ENCODE assay signal across 18 cellular contexts in genomic region chr5:19285286-19285685, GRCh38.
DNase-seq lines count a peak whose midpoint lies in the region; TF ChIP-seq lines count a peak whose summit lies in the region.
"Had no signal": no experiment of that assay in that cellular context is flagged by ENCODE, and none has a peak within 500 bp of the region (broad histone marks: within the 10 kb centered on the region; RNA-seq: fewer than 3 reads in every experiment).

No MANE protein-coding gene starts in this region.

- CTCF ChIA-PET in MCF 10A (lab: Yijun Ruan, JAX), result interaction anchor here (0.8 kb wide), 1 partner anchor 778 kb away, joined by 3 read pairs; no protein-coding TSS in a partner anchor

- H3K9ac ChIP-seq in MM.1S (ENCODE audit: low read length) (no peak overlapping the region), OCI-LY3 (ENCODE audit: low read length) (no peak overlapping the region)
- H3K9ac ChIP-seq: BLaER1 had no signal

- H4K20me1 ChIP-seq in MM.1S (ENCODE audit: insufficient read depth, low read length) (no peaks in the 10 kb centered on the region), OCI-LY3 (ENCODE audit: insufficient read depth, low read length) (no peaks in the 10 kb centered on the region)
- H4K20me1 ChIP-seq: BLaER1 had no signal

- H3K4me3 ChIP-seq in breast epithelium (no peak overlapping the region), MM.1S (ENCODE audit: low read length) (no peak overlapping the region), OCI-LY3 (ENCODE audit: low read length) (no peak overlapping the region)
- H3K4me3 ChIP-seq: BLaER1 had no signal

- H3K36me3 ChIP-seq in breast epithelium (no peaks in the 10 kb centered on the region), MM.1S (replicated peaks; ENCODE audit: insufficient read depth, low read length) (no peaks in the 10 kb centered on the region), OCI-LY3 (replicated peaks; ENCODE audit: low read depth, low read length) (no peaks in the 10 kb centered on the region)
- H3K36me3 ChIP-seq: BE2C, BLaER1 had no signal

- no peaks in the 10 kb centered on the region for H3K27me3 ChIP-seq in breast epithelium
- no peaks in the 10 kb centered on the region for H3K27me3 ChIP-seq in MM.1S (replicated peaks; ENCODE audit: insufficient read depth, low read length)
- no peaks in the 10 kb centered on the region for H3K27me3 ChIP-seq in OCI-LY3 (ENCODE audit: low read depth, low read length)
- H3K27me3 ChIP-seq: BE2C, BLaER1 had no signal

- H3F3A ChIP-seq in MM.1S (ENCODE audit: insufficient read depth, low read length), result peaks cover 11% of the 10 kb centered on the region

- no peak for DNase-seq in MCF 10A (ENCODE audit: unreplicated experiment)
- no peak for DNase-seq in breast epithelium (ENCODE audit: low spot score in 2 of 2)
- no peak for DNase-seq in MM.1S
- DNase-seq in D341Med (ENCODE audit: low spot score), result no peak
- no peak for DNase-seq in occipital lobe (lab: John Stamatoyannopoulos, UW)
- DNase-seq: ACHN; BE2C; C1 segment of cervical spinal cord; CD4-positive, alpha-beta memory T cell; CD4-positive, CD25-positive, alpha-beta regulatory T cell; CD8-positive, alpha-beta memory T cell; COR-L47; DMS79 treated with DMSO at 0.1 percent for 48 hours; GF-D8 had no signal

- no TSS peak for BruUV-seq in MCF 10A (replicated peaks; lab: Mats Ljungman, UMichigan)

- H3K4me3 Mint-ChIP-seq in MCF 10A (ENCODE audit: unreplicated experiment), result no peak overlapping the region
- H3K4me3 Mint-ChIP-seq: CD14-positive monocyte; CD4-positive, alpha-beta memory T cell; CD4-positive, CD25-positive, alpha-beta regulatory T cell; CD8-positive, alpha-beta memory T cell had no signal

- intact Hi-C loops in MCF 10A (cut with micrococcal nuclease), result no loop called here
- intact Hi-C loops in breast epithelium (cut with DNase I; ENCODE audit: low total_unique reads), result no loop called here

- H2AFZ ChIP-seq in MM.1S (ENCODE audit: low read length), result no peak overlapping the region; the same call in 1 of the 2 replicates
- H2AFZ ChIP-seq in OCI-LY3 (ENCODE audit: low read depth, low read length), result no peak overlapping the region

- H3K9me3 ChIP-seq in breast epithelium (peaks cover 7 to 16% of the 10 kb centered on the region in 2 donors), MM.1S (replicated peaks; ENCODE audit: insufficient read depth, low read length) (no peaks in the 10 kb centered on the region), OCI-LY3 (ENCODE audit: insufficient read depth, low read length) (no peaks in the 10 kb centered on the region)
- H3K9me3 ChIP-seq: BE2C had no signal

- POLR2A ChIA-PET in MCF 10A (lab: Yijun Ruan, JAX), result interaction anchor here (0.7 kb wide), 1 partner anchor 35 kb away, joined by 3 read pairs; no protein-coding TSS in a partner anchor

- no peaks in the 10 kb centered on the region for H3K4me1 Mint-ChIP-seq in MCF 10A (ENCODE audit: insufficient read depth, unreplicated experiment)
- H3K4me1 Mint-ChIP-seq: CD14-positive monocyte; CD4-positive, alpha-beta memory T cell; CD4-positive, CD25-positive, alpha-beta regulatory T cell; CD8-positive, alpha-beta memory T cell had no signal

- peak overlapping the region; percentile 9 for H3K27ac Mint-ChIP-seq in MCF 10A (ENCODE audit: low read depth, unreplicated experiment)
- H3K27ac Mint-ChIP-seq: CD14-positive monocyte; CD4-positive, alpha-beta memory T cell; CD4-positive, CD25-positive, alpha-beta regulatory T cell; CD8-positive, alpha-beta memory T cell had no signal

- H3K4me2 ChIP-seq in MM.1S (ENCODE audit: low read depth, low read length), result 0 out of 2 replicates have a peak overlapping the region, but pooled peaks have one; percentile 28
- H3K4me2 ChIP-seq in OCI-LY3 (ENCODE audit: low read length), result peak overlapping the region; percentile 21; the same call in 1 of the 2 replicates
- H3K4me2 ChIP-seq: BLaER1 had no signal

- TF ChIP-seq POLR2A in breast epithelium (IDR thresholded peaks at IDR 0.05), result no peak

- H3K27me3 Mint-ChIP-seq in MCF 10A (ENCODE audit: insufficient read depth, unreplicated experiment), result no peaks in the 10 kb centered on the region
- H3K27me3 Mint-ChIP-seq: CD4-positive, alpha-beta memory T cell; CD4-positive, CD25-positive, alpha-beta regulatory T cell; CD8-positive, alpha-beta memory T cell had no signal

- no peak overlapping the region for H3K27ac ChIP-seq in breast epithelium
- H3K27ac ChIP-seq in MM.1S (ENCODE audit: low read length), result peak overlapping the region; percentile 76; the same call in 1 of the 2 replicates
- peak overlapping the region; percentile 83 for H3K27ac ChIP-seq in OCI-LY3 (ENCODE audit: low read length)
- H3K27ac ChIP-seq: 22Rv1, BLaER1 had no signal

- H3K4me1 ChIP-seq in breast epithelium (no peaks in the 10 kb centered on the region), MM.1S (ENCODE audit: low read length) (peaks cover 23% of the 10 kb centered on the region), OCI-LY3 (ENCODE audit: low read length) (peaks cover 26% of the 10 kb centered on the region)
- H3K4me1 ChIP-seq: BE2C, BLaER1 had no signal

- H3K79me2 ChIP-seq in MM.1S (ENCODE audit: low read length), result no peaks in the 10 kb centered on the region
- H3K79me2 ChIP-seq in OCI-LY3 (ENCODE audit: low read length), result no peaks in the 10 kb centered on the region

- no peaks in the 10 kb centered on the region for H3K9me3 Mint-ChIP-seq in MCF 10A (ENCODE audit: unreplicated experiment)

- TF ChIP-seq CTCF in MCF 10A (IDR thresholded peaks at IDR 0.05; ENCODE audit: unreplicated experiment), result no peak
- no peak for TF ChIP-seq CTCF in breast epithelium (IDR thresholded peaks at IDR 0.05)
- no peak for TF ChIP-seq CTCF in MM.1S (IDR thresholded peaks at IDR 0.05; ENCODE audit: low read length)
- no peak for TF ChIP-seq CTCF in OCI-LY3 (IDR thresholded peaks at IDR 0.05; ENCODE audit: low read depth, low read length)

- H3K9me2 ChIP-seq in MM.1S (replicated peaks; ENCODE audit: insufficient read depth, low read length), result no peaks in the 10 kb centered on the region

- no peaks in the 10 kb centered on the region for H3K36me3 Mint-ChIP-seq in MCF 10A (ENCODE audit: insufficient read depth, unreplicated experiment)
- H3K36me3 Mint-ChIP-seq: CD14-positive monocyte; CD4-positive, alpha-beta memory T cell; CD4-positive, CD25-positive, alpha-beta regulatory T cell; CD8-positive, alpha-beta memory T cell had no signal

Comparison
In these comparisons a context has a peak if more than half of its experiments do, and no peak if none do; other contexts are left out.
1. H3K27ac ChIP-seq: peak in MM.1S (single experiment) and OCI-LY3 (single experiment); none in breast epithelium (0 of 2).